Comparison of ENCODE assay signal across 9 cellular contexts in the genomic region with DNA sequence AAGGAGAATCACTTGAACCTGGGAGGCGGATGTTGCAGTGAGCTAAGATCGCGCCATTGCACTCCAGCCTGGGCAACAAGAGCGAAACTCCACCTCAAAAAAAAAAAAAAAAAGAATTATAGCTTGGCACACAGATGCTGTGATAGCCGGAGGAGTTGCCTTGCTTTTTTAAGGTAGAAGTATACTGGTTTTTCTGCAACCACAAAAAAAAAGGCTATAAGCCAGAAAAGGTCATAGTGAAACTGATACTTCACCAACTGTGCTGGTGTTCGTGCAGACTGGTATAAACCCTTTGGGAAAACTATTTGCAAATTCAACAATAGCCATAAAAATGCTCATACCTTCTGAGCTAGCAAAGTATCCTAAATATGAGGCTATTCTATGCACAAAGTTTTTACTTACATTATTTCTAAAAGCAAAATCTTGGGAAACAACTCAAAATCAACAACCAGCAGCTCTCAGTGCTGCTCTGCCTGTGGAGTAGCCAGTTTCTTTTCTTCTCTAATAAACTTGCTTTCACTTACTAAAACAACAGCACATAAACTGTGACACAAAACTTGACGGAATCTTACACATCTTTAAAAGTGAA. TPM values are rescaled to one million over a fixed set of nuclear protein-coding genes. Genes with fewer than 3 reads are reported as not detected.
DNase-seq lines count a peak whose midpoint lies in the region; ATAC-seq, FAIRE-seq and TF ChIP-seq lines count a peak whose summit lies in the region.
"Had no signal": no experiment of that assay in that cellular context is flagged by ENCODE, and none has a peak within 500 bp of the region (broad histone marks: within the 10 kb centered on the region; RNA-seq: fewer than 3 reads in every experiment).

No MANE protein-coding gene starts in this region.

- H3K9me3 ChIP-seq in ascending aorta: no peaks in the 10 kb centered on the region

- peak; percentile 63 for DNase-seq in MV-4-11 (lab: John Stamatoyannopoulos, UW)
- peak in 1 of 2 donors; percentile 7 for DNase-seq in memory B cell (ENCODE audit: low spot score in 2 of 2)
- no peak for DNase-seq in ascending aorta (ENCODE audit: low spot score in 2 of 2)
- DNase-seq in GM19238 (ENCODE audit: insufficient read length, low spot score): no peak
- no peak for DNase-seq in RCC 7860 (ENCODE audit: low spot score)
- DNase-seq in NCI-H510A treated with DMSO at 0.1 percent for 48 hours (lab: John Stamatoyannopoulos, UW): no peak
- DNase-seq: kidney glomerular epithelial cell had no signal

- peak overlapping the region in 1 of 2 donors; percentile 13 for H3K4me3 ChIP-seq in ascending aorta

- no peak overlapping the region for H3K27ac ChIP-seq in ascending aorta

- intact Hi-C loops in ascending aorta (cut with DNase I): no loop called here

- no peak overlapping the region for H3K27ac Mint-ChIP-seq in memory B cell

- peaks cover 0 to 25% of the 10 kb centered on the region in 2 donors for H3K4me1 ChIP-seq in ascending aorta

- ATAC-seq in GM18498 (IDR thresholded peaks at IDR 0.05; ENCODE audit: unreplicated experiment) (peak; percentile 71), GM21619 (IDR thresholded peaks at IDR 0.05; ENCODE audit: unreplicated experiment) (peak; percentile 51), memory B cell (ENCODE audit: low read depth) (peak; percentile 47)

- H3K4me3 Mint-ChIP-seq in memory B cell: peak overlapping the region; percentile 54

- no peak for FAIRE-seq in RCC 7860 (lab: Jason Lieb, UNC)

- no peaks in the 10 kb centered on the region for H3K27me3 ChIP-seq in ascending aorta

- no peaks in the 10 kb centered on the region for H3K36me3 Mint-ChIP-seq in memory B cell

- H3K36me3 ChIP-seq in ascending aorta: no peaks in the 10 kb centered on the region

- no peaks in the 10 kb centered on the region for H3K27me3 Mint-ChIP-seq in memory B cell

- no peaks in the 10 kb centered on the region for H3K9me3 Mint-ChIP-seq in memory B cell

- peaks cover 26% of the 10 kb centered on the region for H3K4me1 Mint-ChIP-seq in memory B cell

- TF ChIP-seq CTCF in ascending aorta (IDR thresholded peaks at IDR 0.05): no peak

RNA-seq across cellular contexts. Expression of a gene that starts 44.0 kb away (rescaled TPM):
- 15.0 TPM for total RNA-seq in ascending aorta
